In the genomic region with DNA sequence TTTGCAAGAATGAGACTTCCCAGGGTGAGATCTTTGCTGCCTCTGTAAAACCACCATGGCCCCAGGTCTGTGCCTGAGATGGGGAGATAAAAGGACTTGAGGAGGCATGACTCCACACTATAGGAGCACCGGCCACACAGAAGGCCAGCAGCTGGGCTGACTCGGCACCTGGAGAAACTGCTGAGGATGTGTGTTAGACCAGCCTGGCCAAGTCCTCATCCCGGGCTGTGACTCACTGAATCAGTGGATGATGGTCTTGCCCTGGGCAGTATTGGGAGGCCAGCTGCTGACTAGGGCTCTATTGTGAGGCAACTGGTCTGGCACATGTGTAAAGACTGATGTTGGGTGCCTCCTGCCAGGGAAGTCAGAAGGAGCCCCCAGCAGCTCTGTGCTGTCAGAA, we compare ENCODE assay signal across 13 cellular contexts.
DNase-seq lines count a peak whose midpoint lies in the region; ATAC-seq and TF ChIP-seq lines count a peak whose summit lies in the region.
"Had no signal": no experiment of that assay in that cellular context is flagged by ENCODE, and none has a peak within 500 bp of the region (broad histone marks: within the 10 kb centered on the region; RNA-seq: fewer than 3 reads in every experiment).

No MANE protein-coding gene starts in this region.

- POLR2A ChIA-PET in MCF 10A (lab: Yijun Ruan, JAX), result interaction anchor here (0.5 to 6.0 kb wide), 20 partner anchors 9 to 1286 kb away, joined by 3 to 37 read pairs (median 4); a partner anchor contains a TSS

- intact Hi-C loops in MCF 10A (cut with micrococcal nuclease) (loop anchor here (1.0 to 5.0 kb wide), 2 partner anchors 102 to 837 kb away; no protein-coding TSS in a partner anchor), thyroid gland (cut with DNase I) (loop anchor here (5.0 kb wide), 2 partner anchors 937 to 1102 kb away; no protein-coding TSS in a partner anchor)

- 76 to 80% methylated on average over 3 of the region's 3 CpGs for WGBS in thyroid gland, 2 donors

- no TSS peak for BruUV-seq in MCF 10A (replicated peaks; lab: Mats Ljungman, UMichigan)

- DNase-seq in AG08396 (ENCODE audit: low spot score) (peak; percentile 50), HT1080 (ENCODE audit: low read depth) (peak; percentile 78), MCF 10A (ENCODE audit: unreplicated experiment) (peak; percentile 77), iris pigment epithelial cell (ENCODE audit: low read depth) (peak; percentile 37), thyroid gland (no peak)
- no peak for DNase-seq in central memory CD4-positive, alpha-beta T cell
- DNase-seq: activated CD8-positive, alpha-beta memory T cell treated with anti-CD3 and anti-CD28 coated beads, Interleukin-2, amount 50 U/mL, for 48 hours; NCI-H526; sigmoid colon; transverse colon had no signal

- H3K27ac ChIP-seq in thyroid gland, result no peak overlapping the region
- H3K27ac ChIP-seq: sigmoid colon, SJSA1, transverse colon had no signal

- no peak overlapping the region for H3K4me3 ChIP-seq in thyroid gland (replicated peaks in 1 of 3)
- H3K4me3 ChIP-seq: sigmoid colon, SJSA1, transverse colon had no signal

- H3K27ac Mint-ChIP-seq in MCF 10A (ENCODE audit: low read depth, unreplicated experiment), result peak overlapping the region; percentile 96

- no peaks in the 10 kb centered on the region for H3K36me3 Mint-ChIP-seq in MCF 10A (ENCODE audit: insufficient read depth, unreplicated experiment)

- H3K4me3 Mint-ChIP-seq in MCF 10A (ENCODE audit: unreplicated experiment), result no peak overlapping the region

- ATAC-seq in GM18868 (IDR thresholded peaks at IDR 0.05; ENCODE audit: unreplicated experiment), result no peak
- no peak for ATAC-seq in HG03457 (IDR thresholded peaks at IDR 0.05; ENCODE audit: unreplicated experiment)

- TF ChIP-seq POLR2A in thyroid gland (IDR thresholded peaks at IDR 0.05), result no peak

- TF ChIP-seq CTCF in MCF 10A (IDR thresholded peaks at IDR 0.05; ENCODE audit: unreplicated experiment) (no peak), thyroid gland (IDR thresholded peaks at IDR 0.05) (no peak)

- no peaks in the 10 kb centered on the region for H3K4me1 ChIP-seq in thyroid gland

- CTCF ChIA-PET in MCF 10A (lab: Yijun Ruan, JAX), result interaction anchor here (0.6 to 1.3 kb wide), 7 partner anchors 8 to 1330 kb away, joined by 3 to 7 read pairs (median 3); no protein-coding TSS in a partner anchor

- H3K27me3 ChIP-seq in thyroid gland, result no peaks in the 10 kb centered on the region
- H3K27me3 ChIP-seq: sigmoid colon, SJSA1, transverse colon had no signal

- no peaks in the 10 kb centered on the region for H3K27me3 Mint-ChIP-seq in MCF 10A (ENCODE audit: insufficient read depth, unreplicated experiment)

- no peaks in the 10 kb centered on the region for H3K36me3 ChIP-seq in thyroid gland
- H3K36me3 ChIP-seq: sigmoid colon, SJSA1, transverse colon had no signal

- H3K4me1 Mint-ChIP-seq in MCF 10A (ENCODE audit: insufficient read depth, unreplicated experiment), result peaks cover 40% of the 10 kb centered on the region

- no peaks in the 10 kb centered on the region for H3K9me3 ChIP-seq in thyroid gland
- H3K9me3 ChIP-seq: sigmoid colon, SJSA1, transverse colon had no signal

- no peaks in the 10 kb centered on the region for H3K9me3 Mint-ChIP-seq in MCF 10A (ENCODE audit: unreplicated experiment)

Comparison
In these comparisons a context has a peak if more than half of its experiments do, and no peak if none do; other contexts are left out.
1. DNase-seq: peak in AG08396 (single experiment), HT1080 (single experiment), MCF 10A (single experiment) and iris pigment epithelial cell (single experiment); none in thyroid gland (0 of 2) and central memory CD4-positive, alpha-beta T cell (single experiment).